ENCODE assay signal across 28 cellular contexts in genomic region chr11:431921-432320, GRCh38. TPM values are rescaled to one million over a fixed set of nuclear protein-coding genes. Genes with fewer than 3 reads are reported as not detected.
"Had no signal": no experiment of that assay in that cellular context is flagged by ENCODE, and none has a peak within 500 bp of the region (broad histone marks: within the 10 kb centered on the region; RNA-seq: fewer than 3 reads in every experiment).

No MANE protein-coding gene starts in this region.

- H3K9me3 Mint-ChIP-seq: effector memory CD8-positive, alpha-beta T cell; immature natural killer cell; naive thymus-derived CD8-positive, alpha-beta T cell; stimulated activated effector memory CD8-positive, alpha-beta T cell treated with anti-CD3 and anti-CD28 coated beads, Interleukin-12 subunit alpha, Interleukin-12 subunit beta, amount 100 ng/mL, for 72 hours; stimulated activated naive CD8-positive, alpha-beta T cell treated with anti-CD3 and anti-CD28 coated beads, Interleukin-15, Interleukin-2, amounts not matched to agents 100 ng/mL and 50 ng/mL, for 24 hours had no signal

- H3K4me1 Mint-ChIP-seq: immature natural killer cell, neural crest cell had no signal

- H3K27me3 Mint-ChIP-seq: effector memory CD8-positive, alpha-beta T cell; naive thymus-derived CD8-positive, alpha-beta T cell; progenitor cell of endocrine pancreas; stimulated activated naive CD8-positive, alpha-beta T cell treated with anti-CD3 and anti-CD28 coated beads, Interleukin-15, Interleukin-2, amounts not matched to agents 100 ng/mL and 50 ng/mL, for 24 hours had no signal

- H3K27ac ChIP-seq: esophagus squamous epithelium, heart right ventricle, parathyroid adenoma, sigmoid colon, suprapubic skin, transverse colon, upper lobe of right lung, uterus had no signal

- H3K27me3 ChIP-seq: esophagus squamous epithelium, suprapubic skin, transverse colon, upper lobe of right lung, uterus had no signal

- H3K36me3 Mint-ChIP-seq: immature natural killer cell; stimulated activated effector memory CD8-positive, alpha-beta T cell treated with anti-CD3 and anti-CD28 coated beads, Interleukin-12 subunit alpha, Interleukin-12 subunit beta, amount 100 ng/mL, for 72 hours had no signal

- H3K4me1 ChIP-seq: esophagus squamous epithelium, heart right ventricle, parathyroid adenoma, sigmoid colon, suprapubic skin, transverse colon, upper lobe of right lung, uterus had no signal

- H3K9me3 ChIP-seq: esophagus squamous epithelium, heart right ventricle, sigmoid colon, suprapubic skin, transverse colon, upper lobe of right lung, uterus had no signal

- DNase-seq: cerebellar nuclear complex; cortex of kidney; effector memory CD8-positive, alpha-beta T cell; erythroblast; esophagus squamous epithelium; foreskin melanocyte; glutamatergic neuron; hippocampal formation; immature natural killer cell; islet precursor cell; kidney glomerular epithelial cell; mammary epithelial cell; sigmoid colon; stimulated activated CD4-positive, alpha-beta T cell treated with anti-CD3 and anti-CD28 coated beads, Interleukin-2, amount 100 ng/mL, for 24 hours; stimulated activated CD4-positive, alpha-beta T cell treated with anti-CD3 and anti-CD28 coated beads, Interleukin-4, amount 100 ng/mL, for 24 hours; transverse colon; upper lobe of right lung; uterus had no signal

- H3K27ac Mint-ChIP-seq: immature natural killer cell; naive thymus-derived CD8-positive, alpha-beta T cell; progenitor cell of endocrine pancreas; stimulated activated effector memory CD8-positive, alpha-beta T cell treated with anti-CD3 and anti-CD28 coated beads, Interleukin-12 subunit alpha, Interleukin-12 subunit beta, amount 100 ng/mL, for 72 hours; stimulated activated naive CD8-positive, alpha-beta T cell treated with anti-CD3 and anti-CD28 coated beads, Interleukin-15, Interleukin-2, amounts not matched to agents 100 ng/mL and 50 ng/mL, for 24 hours had no signal

- ATAC-seq: effector memory CD8-positive, alpha-beta T cell; naive thymus-derived CD8-positive, alpha-beta T cell; stimulated activated effector memory CD8-positive, alpha-beta T cell treated with anti-CD3 and anti-CD28 coated beads, Interleukin-12 subunit alpha, Interleukin-12 subunit beta, amount 100 ng/mL, for 72 hours; upper lobe of right lung had no signal

- H3K4me3 Mint-ChIP-seq: effector memory CD8-positive, alpha-beta T cell; immature natural killer cell; naive thymus-derived CD8-positive, alpha-beta T cell; neural crest cell; stimulated activated effector memory CD8-positive, alpha-beta T cell treated with anti-CD3 and anti-CD28 coated beads, Interleukin-12 subunit alpha, Interleukin-12 subunit beta, amount 100 ng/mL, for 72 hours; stimulated activated naive CD8-positive, alpha-beta T cell treated with anti-CD3 and anti-CD28 coated beads, Interleukin-15, Interleukin-2, amounts not matched to agents 100 ng/mL and 50 ng/mL, for 24 hours had no signal

- H3K36me3 ChIP-seq: heart right ventricle, sigmoid colon, transverse colon, upper lobe of right lung, uterus had no signal

- H3K4me3 ChIP-seq: esophagus squamous epithelium, heart right ventricle, sigmoid colon, suprapubic skin, transverse colon, upper lobe of right lung, uterus had no signal

RNA-seq across cellular contexts. Expression of gene ANO9, which starts 9.9 kb away (rescaled TPM):
- total RNA-seq: neural crest cell, osteoblast, skeletal muscle tissue had no signal
